In genomic region chr18:45940724-45941123, GRCh38 we compare ENCODE assay signal across 19 cellular contexts. TPM values are rescaled to one million over a fixed set of nuclear protein-coding genes. Genes with fewer than 3 reads are reported as not detected.
DNase-seq lines count a peak whose midpoint lies in the region; ATAC-seq and TF ChIP-seq lines count a peak whose summit lies in the region.
"Had no signal": no experiment of that assay in that cellular context is flagged by ENCODE, and none has a peak within 500 bp of the region (broad histone marks: within the 10 kb centered on the region; RNA-seq: fewer than 3 reads in every experiment).

No MANE protein-coding gene starts in this region.

- H2AFZ ChIP-seq in MM.1S (ENCODE audit: low read length) = no peak overlapping the region
- H2AFZ ChIP-seq: PC-9 had no signal

- peak overlapping the region; percentile 20 for H3K27ac Mint-ChIP-seq in activated naive CD4-positive, alpha-beta T cell treated with anti-CD3 and anti-CD28 coated beads for 36 hours
- no peak overlapping the region for H3K27ac Mint-ChIP-seq in activated naive CD4-positive, alpha-beta T cell treated with anti-CD3 and anti-CD28 coated beads, Interleukin-2, amount 10 ng/mL, durations not matched to agents 7 days and 5 days
- H3K27ac Mint-ChIP-seq in CD4-positive, alpha-beta T cell = no peak overlapping the region

- H3K27ac ChIP-seq in MM.1S (ENCODE audit: low read length) = peak overlapping the region; percentile 75; the same call in 1 of the 2 replicates
- no peak overlapping the region for H3K27ac ChIP-seq in CD4-positive, alpha-beta T cell (ENCODE audit: low read depth, low read length)
- H3K27ac ChIP-seq: A549, PC-9 had no signal

- H3K27me3 Mint-ChIP-seq in activated naive CD4-positive, alpha-beta T cell treated with anti-CD3 and anti-CD28 coated beads for 36 hours (ENCODE audit: low read depth) = no peaks in the 10 kb centered on the region
- H3K27me3 Mint-ChIP-seq in activated naive CD4-positive, alpha-beta T cell treated with anti-CD3 and anti-CD28 coated beads, Interleukin-2, amount 10 ng/mL, durations not matched to agents 7 days and 5 days = no peaks in the 10 kb centered on the region
- no peaks in the 10 kb centered on the region for H3K27me3 Mint-ChIP-seq in CD4-positive, alpha-beta T cell

- 0 out of 2 replicates have a peak, but pooled peaks cover 6% of the 10 kb centered on the region for H3K36me3 ChIP-seq in MM.1S (replicated peaks; ENCODE audit: insufficient read depth, low read length)

- no peaks in the 10 kb centered on the region for H3K9me2 ChIP-seq in MM.1S (replicated peaks; ENCODE audit: insufficient read depth, low read length)

- peaks cover 53% of the 10 kb centered on the region for H3K36me3 Mint-ChIP-seq in activated naive CD4-positive, alpha-beta T cell treated with anti-CD3 and anti-CD28 coated beads for 36 hours (ENCODE audit: low read depth)
- H3K36me3 Mint-ChIP-seq in activated naive CD4-positive, alpha-beta T cell treated with anti-CD3 and anti-CD28 coated beads, Interleukin-2, amount 10 ng/mL, durations not matched to agents 7 days and 5 days = peaks cover 66% of the 10 kb centered on the region
- H3K36me3 Mint-ChIP-seq in CD4-positive, alpha-beta T cell (ENCODE audit: low read depth) = peaks cover 89% of the 10 kb centered on the region

- no peaks in the 10 kb centered on the region for H3K9me3 ChIP-seq in MM.1S (replicated peaks; ENCODE audit: insufficient read depth, low read length)
- no peaks in the 10 kb centered on the region for H3K9me3 ChIP-seq in CD4-positive, alpha-beta T cell (ENCODE audit: control insufficient read depth, low read length)
- H3K9me3 ChIP-seq: A549, HAP-1, MG63 had no signal

- no peak for DNase-seq in activated naive CD4-positive, alpha-beta T cell treated with anti-CD3 and anti-CD28 coated beads for 36 hours
- no peak for DNase-seq in activated naive CD4-positive, alpha-beta T cell treated with anti-CD3 and anti-CD28 coated beads, Interleukin-2, amount 10 ng/mL, durations not matched to agents 7 days and 5 days
- DNase-seq in MM.1S (peak; percentile 56), iris pigment epithelial cell (ENCODE audit: low read depth) (peak; percentile 42), head of caudate nucleus (no peak), NCI-H2171 (lab: John Stamatoyannopoulos, UW) (no peak)
- no peak for DNase-seq in CD4-positive, alpha-beta T cell
- DNase-seq: AML-193, Calu3, KG1, MG63, NCI-H1105, NCI-H1694 treated with DMSO at 0.1 percent for 48 hours, NCI-H446, NCI-H748 treated with DMSO at 0.1 percent for 48 hours, PC-9 had no signal

- H3K9me3 Mint-ChIP-seq in activated naive CD4-positive, alpha-beta T cell treated with anti-CD3 and anti-CD28 coated beads for 36 hours = no peaks in the 10 kb centered on the region
- H3K9me3 Mint-ChIP-seq in activated naive CD4-positive, alpha-beta T cell treated with anti-CD3 and anti-CD28 coated beads, Interleukin-2, amount 10 ng/mL, durations not matched to agents 7 days and 5 days = no peaks in the 10 kb centered on the region
- no peaks in the 10 kb centered on the region for H3K9me3 Mint-ChIP-seq in CD4-positive, alpha-beta T cell

- peaks cover 14% of the 10 kb centered on the region; the same call in 1 of the 2 replicates for H3F3A ChIP-seq in MM.1S (ENCODE audit: insufficient read depth, low read length)

- peak; percentile 52 for ATAC-seq in GM21423 (IDR thresholded peaks at IDR 0.05; ENCODE audit: unreplicated experiment)
- ATAC-seq in CD4-positive, alpha-beta T cell (ENCODE audit: poor library complexity) = no peak
- ATAC-seq: A549 had no signal

- peaks cover 21% of the 10 kb centered on the region for H3K4me1 ChIP-seq in MM.1S (ENCODE audit: low read length)
- H3K4me1 ChIP-seq: A549, HAP-1 had no signal

- intact Hi-C loops in activated naive CD4-positive, alpha-beta T cell treated with anti-CD3 and anti-CD28 coated beads for 36 hours (cut with micrococcal nuclease) = loop anchor here (2.0 kb wide), 1 partner anchor 22 kb away; no protein-coding TSS in a partner anchor
- intact Hi-C loops in CD4-positive, alpha-beta T cell (cut with DNase I, micrococcal nuclease) = loop anchor here in 1 of 2 experiments (2.0 kb wide), 1 partner anchor 14 kb away; no protein-coding TSS in a partner anchor
- intact Hi-C loops in head of caudate nucleus (cut with DNase I) = no loop called here

- H3K27me3 ChIP-seq in MM.1S (replicated peaks; ENCODE audit: insufficient read depth, low read length) = no peaks in the 10 kb centered on the region
- H3K27me3 ChIP-seq in CD4-positive, alpha-beta T cell (ENCODE audit: control insufficient read depth, insufficient read depth, low read length) = no peaks in the 10 kb centered on the region
- H3K27me3 ChIP-seq: MG63 had no signal

- H3K79me2 ChIP-seq in MM.1S (ENCODE audit: low read length) = no peaks in the 10 kb centered on the region

- CTCF ChIA-PET in activated naive CD4-positive, alpha-beta T cell treated with anti-CD3 and anti-CD28 coated beads for 36 hours (lab: Charles Lee) = no interaction called here
- CTCF ChIA-PET in activated naive CD4-positive, alpha-beta T cell treated with anti-CD3 and anti-CD28 coated beads, Interleukin-2, amount 10 ng/mL, durations not matched to agents 7 days and 5 days (lab: Charles Lee) = no interaction called here
- CTCF ChIA-PET in CD4-positive, alpha-beta T cell (lab: Charles Lee) = no interaction called here

- no peak overlapping the region for H3K4me3 Mint-ChIP-seq in activated naive CD4-positive, alpha-beta T cell treated with anti-CD3 and anti-CD28 coated beads for 36 hours
- no peak overlapping the region for H3K4me3 Mint-ChIP-seq in activated naive CD4-positive, alpha-beta T cell treated with anti-CD3 and anti-CD28 coated beads, Interleukin-2, amount 10 ng/mL, durations not matched to agents 7 days and 5 days
- no peak overlapping the region for H3K4me3 Mint-ChIP-seq in CD4-positive, alpha-beta T cell

- H4K20me1 ChIP-seq in MM.1S (ENCODE audit: insufficient read depth, low read length) = no peaks in the 10 kb centered on the region

- H3K4me3 ChIP-seq in MM.1S (ENCODE audit: low read length) = no peak overlapping the region
- H3K4me3 ChIP-seq: A549, HAP-1, MG63, PC-9 had no signal

- H3K4me1 Mint-ChIP-seq in activated naive CD4-positive, alpha-beta T cell treated with anti-CD3 and anti-CD28 coated beads for 36 hours (ENCODE audit: low read depth) = peaks cover 38% of the 10 kb centered on the region
- peaks cover 5% of the 10 kb centered on the region for H3K4me1 Mint-ChIP-seq in activated naive CD4-positive, alpha-beta T cell treated with anti-CD3 and anti-CD28 coated beads, Interleukin-2, amount 10 ng/mL, durations not matched to agents 7 days and 5 days
- H3K4me1 Mint-ChIP-seq in CD4-positive, alpha-beta T cell (ENCODE audit: low read depth) = peaks cover 7% of the 10 kb centered on the region

- peak overlapping the region; percentile 46 for H3K4me2 ChIP-seq in MM.1S (ENCODE audit: low read depth, low read length)
- H3K4me2 ChIP-seq: A549, PC-9 had no signal

- TF ChIP-seq CTCF in MM.1S (IDR thresholded peaks at IDR 0.05; ENCODE audit: low read length) = no peak
- no peak for TF ChIP-seq CTCF in CD4-positive, alpha-beta T cell (IDR thresholded peaks at IDR 0.05)

- no peak overlapping the region for H3K9ac ChIP-seq in MM.1S (ENCODE audit: low read length)

- POLR2A ChIA-PET in CD4-positive, alpha-beta T cell (lab: Charles Lee) = no interaction called here

RNA-seq across cellular contexts. Expression of gene EPG5, which starts 26.4 kb away (rescaled TPM):
- total RNA-seq in activated naive CD4-positive, alpha-beta T cell treated with anti-CD3 and anti-CD28 coated beads for 36 hours = 10 to 100 TPM; 18.3 to 21.2 TPM
- total RNA-seq in CD4-positive, alpha-beta T cell = 10 to 100 TPM; 25.3 to 26.9 TPM

Comparison
In these comparisons a context has a peak if more than half of its experiments do, and no peak if none do; other contexts are left out.
1. DNase-seq: peak in MM.1S (single experiment) and iris pigment epithelial cell (single experiment); none in activated naive CD4-positive, alpha-beta T cell treated with anti-CD3 and anti-CD28 coated beads for 36 hours (single experiment), activated naive CD4-positive, alpha-beta T cell treated with anti-CD3 and anti-CD28 coated beads, Interleukin-2, amount 10 ng/mL, durations not matched to agents 7 days and 5 days (single experiment), CD4-positive, alpha-beta T cell (0 of 10), head of caudate nucleus (0 of 42) and NCI-H2171 (single experiment).